ENCODE assay signal across 1 cellular context in genomic region chr21:37437376-37438080, GRCh38.
TF ChIP-seq lines count a peak whose summit lies in the region.

No MANE protein-coding gene starts in this region.

TF ChIP-seq in K562, 482 proteins besides CTCF, POLR2A, EP300 and RAD21:
- TF ChIP-seq ZNF124 (CRISPR knock-in tag; IDR thresholded peaks at IDR 0.05) (no peak), PKNOX1 (IDR thresholded peaks at IDR 0.05) (peak; percentile 32; the same call in 1 of the 2 replicates), C11orf30 (IDR thresholded peaks at IDR 0.05; ENCODE audit: low read depth) (peak; percentile 37; the same call in 1 of the 2 replicates), CHD2 (IDR thresholded peaks at IDR 0.05; ENCODE audit: low read depth, low read length) (no peak), MEIS2 (IDR thresholded peaks at IDR 0.05; ENCODE audit: partially characterized antibody) (peak; percentile 61), PBX2 (CRISPR knock-in tag; IDR thresholded peaks at IDR 0.05; ENCODE audit: low read depth) (no peak), PBX2 (tag; conservative IDR thresholded peaks at IDR 0.05; ENCODE audit: low read depth) (peak; percentile 64; the same call in 1 of the 2 replicates), IRF1 (CRISPR knock-in tag; IDR thresholded peaks at IDR 0.05; ENCODE audit: borderline replicate concordance) (no peak), ZNF316 (IDR thresholded peaks at IDR 0.05) (peak; percentile 48; the same call in 1 of the 2 replicates), GABPB2 (CRISPR knock-in tag; conservative IDR thresholded peaks at IDR 0.05) (no peak), POLR2H (tag; IDR thresholded peaks at IDR 0.05; ENCODE audit: low read depth) (no peak)
